Comparison of ENCODE assay signal across 16 cellular contexts in the genomic region with DNA sequence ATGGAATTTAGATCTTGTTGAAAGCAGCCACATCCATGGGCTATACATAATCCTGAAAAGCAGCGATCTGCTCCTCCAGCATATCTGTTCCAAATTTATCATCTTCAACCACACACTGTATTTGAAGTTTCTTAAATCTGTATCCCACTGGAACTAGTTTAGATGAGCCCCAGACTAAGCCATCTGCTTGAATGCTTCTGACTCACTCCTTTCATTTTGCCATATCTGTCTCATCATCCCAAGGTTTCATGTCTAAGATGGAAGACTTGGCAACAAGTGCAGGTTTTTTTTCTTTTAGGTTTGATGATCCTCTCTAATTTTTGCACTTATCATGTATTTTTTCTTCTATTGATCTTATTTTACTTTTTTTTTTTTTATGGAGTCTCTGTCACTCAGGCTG. TPM values are rescaled to one million over a fixed set of nuclear protein-coding genes. Genes with fewer than 3 reads are reported as not detected.
DNase-seq lines count a peak whose midpoint lies in the region; ATAC-seq and TF ChIP-seq lines count a peak whose summit lies in the region.
"Had no signal": no experiment of that assay in that cellular context is flagged by ENCODE, and none has a peak within 500 bp of the region (broad histone marks: within the 10 kb centered on the region; RNA-seq: fewer than 3 reads in every experiment).

No MANE protein-coding gene starts in this region.

- H3K27me3 ChIP-seq in IMR-90 (ENCODE audit: control insufficient read depth, insufficient read depth, low read length) (peaks cover 11% of the 10 kb centered on the region; the same call in 1 of the 2 replicates), colonic mucosa (no peaks in the 10 kb centered on the region)
- H3K27me3 ChIP-seq: BLaER1 had no signal

- H3K4ac ChIP-seq in IMR-90 (ENCODE audit: low read depth, low read length): no peak overlapping the region

- POLR2A ChIA-PET in IMR-90 (lab: Charles Lee; ENCODE audit: unreplicated experiment): no interaction called here

- no peaks in the 10 kb centered on the region for H3K79me1 ChIP-seq in IMR-90 (ENCODE audit: low read depth in 1 of 2, low read length in 2 of 2)

- H3K27ac ChIP-seq in IMR-90 (ENCODE audit: insufficient read depth, low read length) (no peak overlapping the region), colonic mucosa (no peak overlapping the region)
- H3K27ac ChIP-seq: BLaER1 had no signal

- H3K27ac Mint-ChIP-seq in T-helper 17 cell: no peak overlapping the region

- H2BK20ac ChIP-seq in IMR-90 (ENCODE audit: low read depth, low read length): no peak overlapping the region

- H3K4me2 ChIP-seq in IMR-90 (ENCODE audit: low read depth, low read length): no peak overlapping the region
- H3K4me2 ChIP-seq: BLaER1 had no signal

- no peak overlapping the region for H3K18ac ChIP-seq in IMR-90 (ENCODE audit: low read depth, low read length)

- TF ChIP-seq POLR2A in IMR-90 (IDR thresholded peaks at IDR 0.05; ENCODE audit: low read depth, low read length): no peak

- no peak overlapping the region for H4K8ac ChIP-seq in IMR-90 (ENCODE audit: low read depth in 2 of 2, low read length in 2 of 2)

- no peak overlapping the region for H2AFZ ChIP-seq in IMR-90 (replicated peaks; ENCODE audit: low read length, poor library complexity)

- H2AK9ac ChIP-seq in IMR-90 (replicated peaks; ENCODE audit: low read depth, low read length, poor library complexity): no peak overlapping the region

- no peak overlapping the region for H3K14ac ChIP-seq in IMR-90 (replicated peaks; ENCODE audit: low read depth, low read length)

- intact Hi-C loops in IMR-90 (cut with micrococcal nuclease): no loop called here
- intact Hi-C loops in colonic mucosa (cut with DNase I): no loop called here

- H2AK5ac ChIP-seq in IMR-90 (ENCODE audit: low read depth, low read length): no peak overlapping the region

- H3K36me3 ChIP-seq in IMR-90 (ENCODE audit: control insufficient read depth, insufficient read depth, low read length) (no peaks in the 10 kb centered on the region), colonic mucosa (no peaks in the 10 kb centered on the region)
- H3K36me3 ChIP-seq: BLaER1 had no signal

- DNase-seq in EH (ENCODE audit: low read depth) (peak; percentile 23), IMR-90 (peak; percentile 55), astrocyte of the cerebellum (ENCODE audit: low read depth) (peak; percentile 5), iris pigment epithelial cell (ENCODE audit: low read depth) (peak; percentile 36), iPS-NIHi11 (ENCODE audit: low spot score) (no peak), T-helper 17 cell (no peak), colonic mucosa (no peak), NCI-H82 treated with DMSO at 0.1 percent for 48 hours (lab: John Stamatoyannopoulos, UW; ENCODE audit: unreplicated experiment) (no peak)
- DNase-seq: MV-4-11, NCI-H1436, NCI-H2081, NCI-H345 had no signal

- CTCF ChIA-PET in IMR-90 (lab: Yijun Ruan, JAX): interaction anchor here (0.6 kb wide), 1 partner anchor 27 kb away, joined by 3 read pairs; no protein-coding TSS in a partner anchor

- H4K20me1 ChIP-seq in IMR-90 (ENCODE audit: insufficient read depth, low read length): no peaks in the 10 kb centered on the region
- H4K20me1 ChIP-seq: BLaER1 had no signal

- H3K27me3 Mint-ChIP-seq in T-helper 17 cell: peaks cover 32% of the 10 kb centered on the region

- H4K91ac ChIP-seq in IMR-90 (ENCODE audit: insufficient read depth, low read depth, low read length): no peak overlapping the region

- no peak overlapping the region for H3K9ac ChIP-seq in IMR-90 (ENCODE audit: low read depth, low read length)
- no peak overlapping the region for H3K9ac ChIP-seq in colonic mucosa (ENCODE audit: low read depth in 2 of 2, low read length in 2 of 2)
- H3K9ac ChIP-seq: BLaER1 had no signal

- H4K5ac ChIP-seq in IMR-90 (ENCODE audit: low read depth, low read length): no peak overlapping the region

- no peak overlapping the region for H3K56ac ChIP-seq in IMR-90 (ENCODE audit: extremely low read depth, insufficient read depth, low read length)

- H3K4me1 ChIP-seq in IMR-90 (ENCODE audit: control insufficient read depth, insufficient read depth, low read length) (no peaks in the 10 kb centered on the region), colonic mucosa (no peaks in the 10 kb centered on the region)
- H3K4me1 ChIP-seq: BLaER1 had no signal

- no peak for TF ChIP-seq RAD21 in IMR-90 (IDR thresholded peaks at IDR 0.05; ENCODE audit: low read length)

- H2BK120ac ChIP-seq in IMR-90 (ENCODE audit: low read depth, low read length): no peak overlapping the region

- no peak overlapping the region for H2BK5ac ChIP-seq in IMR-90 (ENCODE audit: low read depth, low read length, poor library complexity, severe bottlenecking)

- TF ChIP-seq CTCF in IMR-90 (conservative IDR thresholded peaks at IDR 0.05; ENCODE audit: low read depth, low read length): no peak
- no peak for TF ChIP-seq CTCF in astrocyte of the cerebellum (IDR thresholded peaks at IDR 0.05; ENCODE audit: low read depth, low read length, missing control alignments)
- TF ChIP-seq CTCF in colonic mucosa (IDR thresholded peaks at IDR 0.05): no peak

- BruUV-seq in IMR-90 (replicated peaks; lab: Mats Ljungman, UMichigan): no TSS peak

- H3K4me3 Mint-ChIP-seq in T-helper 17 cell: no peak overlapping the region

- H3K4me3 ChIP-seq in IMR-90 (ENCODE audit: insufficient read depth, low read depth, low read length) (no peak overlapping the region), astrocyte of the cerebellum (ENCODE audit: low read depth, low read length) (no peak overlapping the region), colonic mucosa (no peak overlapping the region)
- H3K4me3 ChIP-seq: BLaER1, GM12878 had no signal

- H3K36me3 Mint-ChIP-seq in T-helper 17 cell (ENCODE audit: low read depth): peaks cover 2% of the 10 kb centered on the region

- H2BK15ac ChIP-seq in IMR-90 (ENCODE audit: low read depth, low read length): no peak overlapping the region

- peaks cover 7% of the 10 kb centered on the region for H3K4me1 Mint-ChIP-seq in T-helper 17 cell

- no peak overlapping the region for H3K23ac ChIP-seq in IMR-90 (ENCODE audit: low read depth, low read length)

- H3K9me3 ChIP-seq in IMR-90 (ENCODE audit: control insufficient read depth, insufficient read depth, low read length) (no peaks in the 10 kb centered on the region; the same call in 1 of the 2 replicates), T-helper 17 cell (ENCODE audit: control insufficient read depth, low read length, poor library complexity, severe bottlenecking) (no peaks in the 10 kb centered on the region), colonic mucosa (no peaks in the 10 kb centered on the region)
- H3K9me3 ChIP-seq: BLaER1 had no signal

- in situ Hi-C loops in IMR-90 (cut with MboI; ENCODE audit: low sequenced_read_pairs) (no loop called here), astrocyte of the cerebellum (cut with HindIII; ENCODE audit: low sequenced_read_pairs) (loop anchor here (5.0 kb wide), 1 partner anchor 51 kb away; no protein-coding TSS in a partner anchor)

- no peaks in the 10 kb centered on the region; the same call in 1 of the 2 replicates for H3K9me1 ChIP-seq in IMR-90 (ENCODE audit: insufficient read depth, low read length)

- ATAC-seq in IMR-90 (ENCODE audit: low read depth): no peak
- no peak for ATAC-seq in T-helper 17 cell
- ATAC-seq: GM12878, HCT116, PC-3 had no signal

- no CpG with 5 or more reads among the region's 1 CpG for WGBS in IMR-90 (ENCODE audit: extremely low coverage in 2 of 2, insufficient read length in 1 of 2), 2 experiments

- dilution Hi-C loops in IMR-90 (cut with HindIII; ENCODE audit: low sequenced_read_pairs, unreplicated experiment): loop anchor here (25.0 kb wide), 1 partner anchor 514 kb away; no protein-coding TSS in a partner anchor

TF ChIP-seq in IMR-90, 13 proteins besides CTCF, POLR2A, EP300 and RAD21:
- TF ChIP-seq MAZ (IDR thresholded peaks at IDR 0.05; ENCODE audit: borderline replicate concordance, low read depth, low read length) (no peak), SMC3 (IDR thresholded peaks at IDR 0.05; ENCODE audit: low read depth, low read length) (no peak), BHLHE40 (IDR thresholded peaks at IDR 0.05; ENCODE audit: low read depth, low read length) (no peak), CEBPB (IDR thresholded peaks at IDR 0.05; ENCODE audit: low read depth, low read length) (no peak), MXI1 (IDR thresholded peaks at IDR 0.05; ENCODE audit: borderline replicate concordance, low read depth, low read length) (no peak), MAFK (IDR thresholded peaks at IDR 0.05; ENCODE audit: low read depth, low read length) (no peak), RFX5 (IDR thresholded peaks at IDR 0.05; ENCODE audit: low read depth, low read length) (no peak), ELK1 (IDR thresholded peaks at IDR 0.05; ENCODE audit: borderline replicate concordance, low read depth, low read length) (no peak), FOS (IDR thresholded peaks at IDR 0.05; ENCODE audit: low read depth, low read length) (no peak)
- TF ChIP-seq, protein P1, sequence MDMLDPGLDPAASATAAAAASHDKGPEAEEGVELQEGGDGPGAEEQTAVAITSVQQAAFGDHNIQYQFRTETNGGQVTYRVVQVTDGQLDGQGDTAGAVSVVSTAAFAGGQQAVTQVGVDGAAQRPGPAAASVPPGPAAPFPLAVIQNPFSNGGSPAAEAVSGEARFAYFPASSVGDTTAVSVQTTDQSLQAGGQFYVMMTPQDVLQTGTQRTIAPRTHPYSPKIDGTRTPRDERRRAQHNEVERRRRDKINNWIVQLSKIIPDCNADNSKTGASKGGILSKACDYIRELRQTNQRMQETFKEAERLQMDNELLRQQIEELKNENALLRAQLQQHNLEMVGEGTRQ (IDR thresholded peaks at IDR 0.05; ENCODE audit: low read depth, low read length): no peak

RNA-seq across cellular contexts. Expression of gene TMEM263, which starts 54.4 kb away (rescaled TPM):
- 99.7 and 154 TPM in 2 replicates for total RNA-seq in IMR-90 (2012; rRNA removed)
- 43.1 and 47.9 TPM in 2 replicates for polyA plus RNA-seq in IMR-90 (2012; rRNA removed)
- polyA plus RNA-seq in IMR-90 (2012; cell fraction: cytosol; rRNA removed): 15.0 and 17.6 TPM in 2 replicates
- 7.6 and 59.5 TPM in 2 replicates for polyA plus RNA-seq in IMR-90 (2012; cell fraction: nucleus; rRNA removed; ENCODE audit: low replicate concordance)
- total RNA-seq in T-helper 17 cell: 10 to 100 TPM; 34.4 to 35.1 TPM
- 10 to 100 TPM; 29.6 to 41.9 TPM for total RNA-seq in colonic mucosa

Comparison
In these comparisons a context has a peak if more than half of its experiments do, and no peak if none do; other contexts are left out.
1. DNase-seq: peak in EH (single experiment), IMR-90 (single experiment), astrocyte of the cerebellum (single experiment) and iris pigment epithelial cell (single experiment); none in iPS-NIHi11 (single experiment), T-helper 17 cell (0 of 3), colonic mucosa (single experiment) and NCI-H82 treated with DMSO at 0.1 percent for 48 hours (single experiment).